Comparison of ENCODE assay signal across 9 cellular contexts in the genomic region with DNA sequence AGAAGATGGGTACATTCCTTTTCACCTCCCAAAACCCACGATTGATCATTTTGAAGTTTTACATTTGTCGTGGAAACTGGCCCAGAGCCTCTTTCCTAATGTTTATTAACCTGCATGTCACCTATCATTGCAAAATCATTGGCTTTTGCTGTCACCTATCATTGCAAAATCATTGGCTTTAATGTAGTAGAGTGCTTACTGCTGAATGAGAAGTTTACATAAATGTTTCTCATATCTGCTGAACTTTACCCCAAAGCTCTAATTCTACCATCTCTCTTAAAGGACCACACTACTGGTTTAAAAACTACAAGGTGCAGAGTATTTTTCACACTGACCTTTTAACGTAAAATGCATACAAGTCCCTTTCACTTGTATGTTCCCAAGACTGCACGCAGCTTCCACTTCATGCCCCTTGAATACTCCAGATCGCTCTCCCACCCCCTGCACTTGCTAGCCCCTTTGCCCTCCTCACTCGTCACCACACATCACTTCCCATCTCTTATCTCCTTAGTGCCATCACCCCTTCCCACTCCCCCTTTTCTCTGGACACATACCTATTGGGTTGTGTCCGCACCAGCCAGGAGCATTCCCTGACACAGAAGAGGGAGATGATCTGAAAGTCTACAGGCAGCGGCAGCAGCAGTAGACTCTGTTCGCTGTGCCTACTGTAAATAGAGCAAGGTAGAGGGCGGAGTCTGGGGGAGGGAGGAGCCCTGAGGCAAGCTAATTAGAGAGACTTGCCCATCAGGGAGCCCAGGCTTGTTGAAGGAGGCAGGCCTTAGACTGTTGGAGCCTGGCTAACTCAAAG. TPM values are rescaled to one million over a fixed set of nuclear protein-coding genes. Genes with fewer than 3 reads are reported as not detected.
DNase-seq lines count a peak whose midpoint lies in the region; ATAC-seq and TF ChIP-seq lines count a peak whose summit lies in the region.
"Had no signal": no experiment of that assay in that cellular context is flagged by ENCODE, and none has a peak within 500 bp of the region (broad histone marks: within the 10 kb centered on the region; RNA-seq: fewer than 3 reads in every experiment).

No MANE protein-coding gene starts in this region.

- ATAC-seq in GM21381 (IDR thresholded peaks at IDR 0.05; ENCODE audit: unreplicated experiment) (peak; percentile 62), HG03558 (IDR thresholded peaks at IDR 0.05; ENCODE audit: extremely low read depth, unreplicated experiment) (peak; percentile 52), GM18858 (IDR thresholded peaks at IDR 0.05; ENCODE audit: unreplicated experiment) (no peak)

- H3K9me3 ChIP-seq in ES-I3 (ENCODE audit: control insufficient read depth, insufficient read depth, low read length), result no peaks in the 10 kb centered on the region
- H3K9me3 ChIP-seq in esophagus squamous epithelium, result no peaks in the 10 kb centered on the region
- H3K9me3 ChIP-seq in effector memory CD4-positive, alpha-beta T cell (ENCODE audit: control insufficient read depth, low read length), result no peaks in the 10 kb centered on the region

- no peak overlapping the region for H3K4me3 Mint-ChIP-seq in activated T-helper 1 cell treated with anti-CD3 and anti-CD28 coated beads, Interleukin-12 subunit alpha, Interleukin-12 subunit beta, Interleukin-2, Interleukin-4 antibody, amounts not matched to agents 30 ng/mL and 10 ng/mL and 1 ng/mL, durations not matched to agents 14 hours and 24 hours and 36 hours
- H3K4me3 Mint-ChIP-seq in immature natural killer cell, result no peak overlapping the region
- H3K4me3 Mint-ChIP-seq: activated naive CD8-positive, alpha-beta T cell treated with anti-CD3 and anti-CD28 coated beads, Interleukin-2, amount 10 ng/mL, durations not matched to agents 7 days and 5 days had no signal

- H3K9me3 Mint-ChIP-seq in activated T-helper 1 cell treated with anti-CD3 and anti-CD28 coated beads, Interleukin-12 subunit alpha, Interleukin-12 subunit beta, Interleukin-2, Interleukin-4 antibody, amounts not matched to agents 30 ng/mL and 10 ng/mL and 1 ng/mL, durations not matched to agents 14 hours and 24 hours and 36 hours, result no peaks in the 10 kb centered on the region
- no peaks in the 10 kb centered on the region for H3K9me3 Mint-ChIP-seq in immature natural killer cell
- H3K9me3 Mint-ChIP-seq: activated naive CD8-positive, alpha-beta T cell treated with anti-CD3 and anti-CD28 coated beads, Interleukin-2, amount 10 ng/mL, durations not matched to agents 7 days and 5 days had no signal

- peak overlapping the region in 1 of 4 donors; percentile 28 for H3K4me3 ChIP-seq in esophagus squamous epithelium
- H3K4me3 ChIP-seq in effector memory CD4-positive, alpha-beta T cell (ENCODE audit: insufficient read depth, low read depth, low read length, poor library complexity, severe bottlenecking), result no peak overlapping the region

- H3K27ac ChIP-seq in esophagus squamous epithelium, result peak overlapping the region in 3 of 4 donors; percentile 2 to 53 (median 52)
- H3K27ac ChIP-seq in effector memory CD4-positive, alpha-beta T cell (ENCODE audit: insufficient read depth, low read length, poor library complexity, severe bottlenecking), result no peak overlapping the region

- WGBS in esophagus squamous epithelium, 2 donors, result 53 to 64% methylated on average over 8 to 10 of the region's 10 CpGs

- H3K27me3 ChIP-seq in esophagus squamous epithelium, result no peaks in the 10 kb centered on the region
- no peaks in the 10 kb centered on the region for H3K27me3 ChIP-seq in effector memory CD4-positive, alpha-beta T cell (replicated peaks; ENCODE audit: control insufficient read depth, insufficient read depth, low read length, poor library complexity, severe bottlenecking)

- TF ChIP-seq CTCF in esophagus squamous epithelium (IDR thresholded peaks at IDR 0.05), result no peak

- peaks cover 11% of the 10 kb centered on the region for H3K27me3 Mint-ChIP-seq in activated T-helper 1 cell treated with anti-CD3 and anti-CD28 coated beads, Interleukin-12 subunit alpha, Interleukin-12 subunit beta, Interleukin-2, Interleukin-4 antibody, amounts not matched to agents 30 ng/mL and 10 ng/mL and 1 ng/mL, durations not matched to agents 14 hours and 24 hours and 36 hours (ENCODE audit: insufficient read depth)
- peaks cover 0 to 3% (median 2%) of the 10 kb centered on the region in 3 donors for H3K27me3 Mint-ChIP-seq in immature natural killer cell (ENCODE audit: low read depth in 3 of 3)

- no peak for TF ChIP-seq POLR2A in esophagus squamous epithelium (IDR thresholded peaks at IDR 0.05)

- no peak overlapping the region for H3K27ac Mint-ChIP-seq in activated T-helper 1 cell treated with anti-CD3 and anti-CD28 coated beads, Interleukin-12 subunit alpha, Interleukin-12 subunit beta, Interleukin-2, Interleukin-4 antibody, amounts not matched to agents 30 ng/mL and 10 ng/mL and 1 ng/mL, durations not matched to agents 14 hours and 24 hours and 36 hours
- no peak overlapping the region for H3K27ac Mint-ChIP-seq in immature natural killer cell
- H3K27ac Mint-ChIP-seq: activated naive CD8-positive, alpha-beta T cell treated with anti-CD3 and anti-CD28 coated beads, Interleukin-2, amount 10 ng/mL, durations not matched to agents 7 days and 5 days had no signal

- H3K36me3 ChIP-seq in ES-I3 (ENCODE audit: insufficient read depth, low read length), result no peaks in the 10 kb centered on the region
- no peaks in the 10 kb centered on the region for H3K36me3 ChIP-seq in esophagus squamous epithelium
- no peaks in the 10 kb centered on the region for H3K36me3 ChIP-seq in effector memory CD4-positive, alpha-beta T cell (ENCODE audit: control insufficient read depth, insufficient read depth, low read length)

- intact Hi-C loops in esophagus squamous epithelium (cut with DNase I), result no loop called here
- intact Hi-C loops in activated T-helper 1 cell treated with anti-CD3 and anti-CD28 coated beads, Interleukin-12 subunit alpha, Interleukin-12 subunit beta, Interleukin-2, Interleukin-4 antibody, amounts not matched to agents 30 ng/mL and 10 ng/mL and 1 ng/mL, durations not matched to agents 14 hours and 24 hours and 36 hours (cut with micrococcal nuclease), result no loop called here

- peaks cover 4% of the 10 kb centered on the region; the same call in 1 of the 2 replicates for H3K4me1 ChIP-seq in ES-I3 (ENCODE audit: insufficient read depth, low read length)
- peaks cover 7 to 13% (median 11%) of the 10 kb centered on the region in 3 donors for H3K4me1 ChIP-seq in esophagus squamous epithelium
- no peaks in the 10 kb centered on the region for H3K4me1 ChIP-seq in effector memory CD4-positive, alpha-beta T cell (ENCODE audit: control insufficient read depth, insufficient read depth, low read length, poor library complexity, severe bottlenecking)

- H3K9ac ChIP-seq in ES-I3 (ENCODE audit: low read depth, low read length), result peak overlapping the region; percentile 37; the same call in 1 of the 2 replicates

- peaks cover 6% of the 10 kb centered on the region for H3K4me1 Mint-ChIP-seq in activated T-helper 1 cell treated with anti-CD3 and anti-CD28 coated beads, Interleukin-12 subunit alpha, Interleukin-12 subunit beta, Interleukin-2, Interleukin-4 antibody, amounts not matched to agents 30 ng/mL and 10 ng/mL and 1 ng/mL, durations not matched to agents 14 hours and 24 hours and 36 hours (ENCODE audit: low read depth)
- no peaks in the 10 kb centered on the region for H3K4me1 Mint-ChIP-seq in immature natural killer cell

- H3K36me3 Mint-ChIP-seq in activated T-helper 1 cell treated with anti-CD3 and anti-CD28 coated beads, Interleukin-12 subunit alpha, Interleukin-12 subunit beta, Interleukin-2, Interleukin-4 antibody, amounts not matched to agents 30 ng/mL and 10 ng/mL and 1 ng/mL, durations not matched to agents 14 hours and 24 hours and 36 hours (ENCODE audit: low read depth), result no peaks in the 10 kb centered on the region
- no peaks in the 10 kb centered on the region for H3K36me3 Mint-ChIP-seq in immature natural killer cell
- H3K36me3 Mint-ChIP-seq: activated naive CD8-positive, alpha-beta T cell treated with anti-CD3 and anti-CD28 coated beads, Interleukin-2, amount 10 ng/mL, durations not matched to agents 7 days and 5 days had no signal

- DNase-seq in esophagus squamous epithelium (lab: John Stamatoyannopoulos, UW) (no peak), immature natural killer cell (no peak)
- DNase-seq in effector memory CD4-positive, alpha-beta T cell, result no peak
- no peak for DNase-seq in activated T-helper 1 cell treated with anti-CD3 and anti-CD28 coated beads, Interleukin-12 subunit alpha, Interleukin-12 subunit beta, Interleukin-2, Interleukin-4 antibody, amounts not matched to agents 30 ng/mL and 10 ng/mL and 1 ng/mL, durations not matched to agents 14 hours and 24 hours and 36 hours (ENCODE audit: low spot score)
- DNase-seq: activated naive CD8-positive, alpha-beta T cell treated with anti-CD3 and anti-CD28 coated beads, Interleukin-2, amount 10 ng/mL, durations not matched to agents 7 days and 5 days had no signal

RNA-seq across cellular contexts. Expression of a gene that starts 30.2 kb away (rescaled TPM):
- total RNA-seq in esophagus squamous epithelium, result 10 to 100 TPM; 38.9 to 69.8 (median 44.5) TPM
- total RNA-seq in activated T-helper 1 cell treated with anti-CD3 and anti-CD28 coated beads, Interleukin-12 subunit alpha, Interleukin-12 subunit beta, Interleukin-2, Interleukin-4 antibody, amounts not matched to agents 30 ng/mL and 10 ng/mL and 1 ng/mL, durations not matched to agents 14 hours and 24 hours and 36 hours, result 14.8 and 16.5 TPM in 2 replicates
- polyA plus RNA-seq in immature natural killer cell, result 10 to 100 TPM in 1 of 3 donors, 1 to 10 TPM in 2; 7.6 to 15.7 (median 9.3) TPM
